24 cellular contexts compared by ENCODE assay signal in the genomic region with DNA sequence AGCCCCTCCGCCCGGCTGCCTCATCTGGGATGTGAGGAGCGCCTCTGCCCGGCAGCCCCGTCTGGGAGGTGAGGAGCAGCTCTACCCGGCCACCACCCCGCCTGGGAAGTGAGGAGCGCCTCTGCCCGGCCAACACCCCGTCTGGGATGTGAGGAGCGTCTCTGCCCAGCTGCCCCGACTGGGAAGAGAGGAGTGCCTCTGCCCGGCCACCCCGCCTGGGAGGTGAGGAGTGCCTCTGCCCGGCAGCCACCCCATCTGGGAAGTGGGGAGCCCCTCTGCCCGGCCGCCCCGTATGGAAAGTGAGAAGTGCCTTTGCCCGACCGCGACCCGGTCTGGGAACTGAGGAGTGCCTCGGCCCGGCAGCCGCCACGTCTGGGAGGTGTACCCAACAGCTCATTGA.
DNase-seq lines count a peak whose midpoint lies in the region; ATAC-seq, FAIRE-seq and TF ChIP-seq lines count a peak whose summit lies in the region.
"Had no signal": no experiment of that assay in that cellular context is flagged by ENCODE, and none has a peak within 500 bp of the region (broad histone marks: within the 10 kb centered on the region; RNA-seq: fewer than 3 reads in every experiment).

No MANE protein-coding gene starts in this region.

- no peak overlapping the region for H3K14ac ChIP-seq in neuronal stem cell (ENCODE audit: low read length)

- H2AK5ac ChIP-seq in neuronal stem cell (ENCODE audit: low read depth, low read length), result no peak overlapping the region

- H4K91ac ChIP-seq in neuronal stem cell (ENCODE audit: low read depth, low read length, poor library complexity), result no peak overlapping the region

- TF ChIP-seq CTCF in left ventricle myocardium inferior (IDR thresholded peaks at IDR 0.05; ENCODE audit: borderline replicate concordance), result no peak
- no peak for TF ChIP-seq CTCF in RWPE2 (IDR thresholded peaks at IDR 0.05; ENCODE audit: poor library complexity, severe bottlenecking)
- no peak for TF ChIP-seq CTCF in kidney (IDR thresholded peaks at IDR 0.05; ENCODE audit: borderline replicate concordance, extremely low read depth, insufficient read depth)

- H3K4me2 ChIP-seq in neuronal stem cell (ENCODE audit: insufficient read depth, low read length, poor library complexity, severe bottlenecking), result no peak overlapping the region
- H3K4me2 ChIP-seq: A549; BLaER1 treated with 17β-estradiol and CSF1 and Interleukin-3, amounts not matched to agents 10 nM and 100 nM had no signal

- H2BK5ac ChIP-seq in neuronal stem cell (ENCODE audit: low read length), result no peak overlapping the region

- FAIRE-seq in kidney (lab: Jason Lieb, UNC), result no peak
- FAIRE-seq: A549, GM12892, H54 had no signal

- DNase-seq in Right ventricle myocardium superior (peak; percentile 39), left ventricle myocardium inferior (no peak), RWPE2 (ENCODE audit: low spot score) (peak; percentile 59), kidney (peak; percentile 68), neuronal stem cell (ENCODE audit: low spot score) (no peak), CD1c-positive myeloid dendritic cell (ENCODE audit: extremely low spot score) (no peak)
- DNase-seq: 8988T; ACHN; AML-193; Calu3; CD4-positive, alpha-beta memory T cell; COR-L47; DMS53; DMS79 treated with DMSO at 0.1 percent for 48 hours; GF-D8; GOT3; HFFc6 had no signal

- no peak overlapping the region for H3K9ac ChIP-seq in kidney (ENCODE audit: low read length in 2 of 2)
- no peak overlapping the region for H3K9ac ChIP-seq in neuronal stem cell (ENCODE audit: low read depth, low read length, poor library complexity)
- H3K9ac ChIP-seq: BLaER1 treated with 17β-estradiol and CSF1 and Interleukin-3, amounts not matched to agents 10 nM and 100 nM had no signal

- H2AFZ ChIP-seq in neuronal stem cell (ENCODE audit: low read length), result no peak overlapping the region

- no CpG with 5 or more reads among the region's 26 CpGs for WGBS in neuronal stem cell (ENCODE audit: extremely low coverage in 2 of 2, insufficient read length in 2 of 2, insufficient replicate concordance in 1 of 2), 2 donors

- H3K4me3 ChIP-seq in left ventricle myocardium inferior (no peak overlapping the region), RWPE2 (ENCODE audit: severe bottlenecking) (no peak overlapping the region), kidney (ENCODE audit: low read length in 2 of 2) (no peak overlapping the region), neuronal stem cell (ENCODE audit: low read length in 2 of 2) (no peak overlapping the region)
- H3K4me3 ChIP-seq: A549; BLaER1 treated with 17β-estradiol and CSF1 and Interleukin-3, amounts not matched to agents 10 nM and 100 nM; HAP-1 had no signal

- H3K23ac ChIP-seq in neuronal stem cell (ENCODE audit: low read depth, low read length, poor library complexity), result no peak overlapping the region

- ATAC-seq in Right ventricle myocardium superior (ENCODE audit: poor library complexity) (no peak), RWPE2 (ENCODE audit: low read depth) (no peak), HG03342 (IDR thresholded peaks at IDR 0.05; ENCODE audit: unreplicated experiment) (no peak)
- ATAC-seq: A549 had no signal

- no peak overlapping the region for H3K18ac ChIP-seq in neuronal stem cell (ENCODE audit: low read length)

- intact Hi-C loops in Right ventricle myocardium superior (cut with DNase I), result no loop called here
- intact Hi-C loops in left ventricle myocardium inferior (cut with micrococcal nuclease), result no loop called here
- intact Hi-C loops in kidney (cut with DNase I), result no loop called here

- H2BK12ac ChIP-seq in neuronal stem cell (ENCODE audit: low read length), result peak overlapping the region; percentile 36

- H3K27ac ChIP-seq in left ventricle myocardium inferior (replicated peaks) (no peak overlapping the region), RWPE2 (ENCODE audit: poor library complexity, severe bottlenecking) (no peak overlapping the region), kidney (ENCODE audit: low read depth in 2 of 2, low read length in 2 of 2) (no peak overlapping the region), neuronal stem cell (replicated peaks; ENCODE audit: low read length) (no peak overlapping the region)
- H3K27ac ChIP-seq: A549; BLaER1 treated with 17β-estradiol and CSF1 and Interleukin-3, amounts not matched to agents 10 nM and 100 nM had no signal

- no peak overlapping the region for H2BK120ac ChIP-seq in neuronal stem cell (ENCODE audit: low read depth, low read length)

- H2BK15ac ChIP-seq in neuronal stem cell (ENCODE audit: low read length), result no peak overlapping the region

- no peaks in the 10 kb centered on the region for H3K27me3 ChIP-seq in left ventricle myocardium inferior (ENCODE audit: low read depth)
- H3K27me3 ChIP-seq in RWPE2 (ENCODE audit: insufficient read depth, poor library complexity, severe bottlenecking), result no peaks in the 10 kb centered on the region
- no peaks in the 10 kb centered on the region for H3K27me3 ChIP-seq in neuronal stem cell (ENCODE audit: control insufficient read depth in 3 of 3, insufficient read depth in 3 of 3, low read depth in 1 of 3, low read length in 3 of 3)
- H3K27me3 ChIP-seq: BE2C; BLaER1 treated with 17β-estradiol and CSF1 and Interleukin-3, amounts not matched to agents 10 nM and 100 nM had no signal

- H3K4me1 ChIP-seq in left ventricle myocardium inferior, result no peaks in the 10 kb centered on the region
- no peaks in the 10 kb centered on the region for H3K4me1 ChIP-seq in RWPE2 (ENCODE audit: insufficient read depth, poor library complexity, severe bottlenecking)
- H3K4me1 ChIP-seq in kidney (ENCODE audit: control insufficient read depth in 1 of 2, insufficient read depth in 1 of 2, low read depth in 1 of 2, low read length in 2 of 2), result no peaks in the 10 kb centered on the region
- H3K4me1 ChIP-seq in neuronal stem cell (ENCODE audit: control insufficient read depth in 2 of 2, insufficient read depth in 1 of 2, low read depth in 1 of 2, low read length in 2 of 2), result peaks cover 0 to 5% of the 10 kb centered on the region in 2 donors
- H3K4me1 ChIP-seq: A549, BE2C, HAP-1 had no signal

- no peaks in the 10 kb centered on the region for H3K9me3 ChIP-seq in left ventricle myocardium inferior (replicated peaks)
- no peaks in the 10 kb centered on the region for H3K9me3 ChIP-seq in RWPE2 (ENCODE audit: severe bottlenecking)
- H3K9me3 ChIP-seq in kidney (ENCODE audit: control insufficient read depth in 1 of 2, low read length in 2 of 2), result no peaks in the 10 kb centered on the region
- H3K9me3 ChIP-seq in neuronal stem cell (replicated peaks in 1 of 2; ENCODE audit: control insufficient read depth in 2 of 2, insufficient read depth in 1 of 2, low read depth in 1 of 2, low read length in 2 of 2), result no peaks in the 10 kb centered on the region
- H3K9me3 ChIP-seq: A549, BE2C, HAP-1 had no signal

- H3K36me3 ChIP-seq in left ventricle myocardium inferior (no peaks in the 10 kb centered on the region), RWPE2 (ENCODE audit: low read depth) (no peaks in the 10 kb centered on the region), kidney (ENCODE audit: control insufficient read depth in 1 of 2, insufficient read depth in 2 of 2, low read length in 2 of 2) (no peaks in the 10 kb centered on the region), neuronal stem cell (replicated peaks in 1 of 2; ENCODE audit: control insufficient read depth in 2 of 2, insufficient read depth in 2 of 2, low read length in 2 of 2) (no peaks in the 10 kb centered on the region)
- H3K36me3 ChIP-seq: BE2C; BLaER1 treated with 17β-estradiol and CSF1 and Interleukin-3, amounts not matched to agents 10 nM and 100 nM; HAP-1 had no signal

- peak overlapping the region; percentile 43 for H4K8ac ChIP-seq in neuronal stem cell (ENCODE audit: low read depth, low read length)

- no peaks in the 10 kb centered on the region for H3K79me1 ChIP-seq in neuronal stem cell (ENCODE audit: low read depth, low read length)

- no peak overlapping the region for H3K4ac ChIP-seq in neuronal stem cell (ENCODE audit: low read length)

Comparison
In these comparisons a context has a peak if more than half of its experiments do, and no peak if none do; other contexts are left out.
1. DNase-seq: peak in Right ventricle myocardium superior (single experiment), RWPE2 (single experiment) and kidney (single experiment); none in left ventricle myocardium inferior (single experiment), neuronal stem cell (single experiment) and CD1c-positive myeloid dendritic cell (single experiment).